In the genomic region with DNA sequence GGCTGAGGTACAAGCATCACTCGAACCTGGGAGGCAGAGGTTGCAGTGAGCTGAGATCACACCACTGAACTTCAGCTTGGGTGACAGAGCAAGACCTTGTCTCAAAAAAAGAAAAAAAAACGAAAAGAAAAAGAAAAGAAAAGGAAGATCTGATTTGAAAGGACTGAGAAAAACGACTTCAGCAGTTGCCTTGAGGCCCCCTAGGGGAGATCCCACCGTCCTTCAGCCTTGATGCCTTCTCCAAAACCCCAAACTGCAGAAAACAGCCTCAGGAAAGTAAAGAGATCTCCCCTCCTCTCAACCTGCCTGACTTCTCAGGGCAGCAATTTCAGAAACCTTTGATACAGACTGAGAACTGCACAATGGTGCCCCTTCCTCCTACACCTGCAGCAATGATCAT, we compare ENCODE assay signal across 1 cellular context.
TF ChIP-seq lines count a peak whose summit lies in the region.

No MANE protein-coding gene starts in this region.

TF ChIP-seq in SK-N-SH, 30 proteins besides CTCF, POLR2A, EP300 and RAD21 (continued from another document):
- TF ChIP-seq, protein P1, sequence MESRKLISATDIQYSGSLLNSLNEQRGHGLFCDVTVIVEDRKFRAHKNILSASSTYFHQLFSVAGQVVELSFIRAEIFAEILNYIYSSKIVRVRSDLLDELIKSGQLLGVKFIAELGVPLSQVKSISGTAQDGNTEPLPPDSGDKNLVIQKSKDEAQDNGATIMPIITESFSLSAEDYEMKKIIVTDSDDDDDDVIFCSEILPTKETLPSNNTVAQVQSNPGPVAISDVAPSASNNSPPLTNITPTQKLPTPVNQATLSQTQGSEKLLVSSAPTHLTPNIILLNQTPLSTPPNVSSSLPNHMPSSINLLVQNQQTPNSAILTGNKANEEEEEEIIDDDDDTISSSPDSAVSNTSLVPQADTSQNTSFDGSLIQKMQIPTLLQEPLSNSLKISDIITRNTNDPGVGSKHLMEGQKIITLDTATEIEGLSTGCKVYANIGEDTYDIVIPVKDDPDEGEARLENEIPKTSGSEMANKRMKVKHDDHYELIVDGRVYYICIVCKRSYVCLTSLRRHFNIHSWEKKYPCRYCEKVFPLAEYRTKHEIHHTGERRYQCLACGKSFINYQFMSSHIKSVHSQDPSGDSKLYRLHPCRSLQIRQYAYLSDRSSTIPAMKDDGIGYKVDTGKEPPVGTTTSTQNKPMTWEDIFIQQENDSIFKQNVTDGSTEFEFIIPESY (IDR thresholded peaks at IDR 0.05; ENCODE audit: borderline replicate concordance, low read depth): no peak
- TF ChIP-seq EZH2phosphoT487 (IDR thresholded peaks at IDR 0.05; ENCODE audit: borderline replicate concordance, low read depth): no peak
- TF ChIP-seq GATA2 (CRISPR knock-in tag; IDR thresholded peaks at IDR 0.05): no peak
- TF ChIP-seq, protein P2, sequence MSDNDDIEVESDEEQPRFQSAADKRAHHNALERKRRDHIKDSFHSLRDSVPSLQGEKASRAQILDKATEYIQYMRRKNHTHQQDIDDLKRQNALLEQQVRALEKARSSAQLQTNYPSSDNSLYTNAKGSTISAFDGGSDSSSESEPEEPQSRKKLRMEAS (IDR thresholded peaks at IDR 0.05; ENCODE audit: low read depth): no peak
- TF ChIP-seq, protein P3, sequence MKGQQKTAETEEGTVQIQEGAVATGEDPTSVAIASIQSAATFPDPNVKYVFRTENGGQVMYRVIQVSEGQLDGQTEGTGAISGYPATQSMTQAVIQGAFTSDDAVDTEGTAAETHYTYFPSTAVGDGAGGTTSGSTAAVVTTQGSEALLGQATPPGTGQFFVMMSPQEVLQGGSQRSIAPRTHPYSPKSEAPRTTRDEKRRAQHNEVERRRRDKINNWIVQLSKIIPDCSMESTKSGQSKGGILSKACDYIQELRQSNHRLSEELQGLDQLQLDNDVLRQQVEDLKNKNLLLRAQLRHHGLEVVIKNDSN (IDR thresholded peaks at IDR 0.05; ENCODE audit: borderline replicate concordance, low read depth): no peak
- TF ChIP-seq FOXM1 (IDR thresholded peaks at IDR 0.05; ENCODE audit: low read depth): no peak
- TF ChIP-seq CHD2 (IDR thresholded peaks at IDR 0.05; ENCODE audit: low read length, partially characterized antibody): no peak
- TF ChIP-seq SIN3A (IDR thresholded peaks at IDR 0.05; ENCODE audit: borderline replicate concordance, low read depth, low read length): no peak
- no peak for TF ChIP-seq FOSL2 (IDR thresholded peaks at IDR 0.05; ENCODE audit: borderline replicate concordance, low read depth)
